In the genomic region with DNA sequence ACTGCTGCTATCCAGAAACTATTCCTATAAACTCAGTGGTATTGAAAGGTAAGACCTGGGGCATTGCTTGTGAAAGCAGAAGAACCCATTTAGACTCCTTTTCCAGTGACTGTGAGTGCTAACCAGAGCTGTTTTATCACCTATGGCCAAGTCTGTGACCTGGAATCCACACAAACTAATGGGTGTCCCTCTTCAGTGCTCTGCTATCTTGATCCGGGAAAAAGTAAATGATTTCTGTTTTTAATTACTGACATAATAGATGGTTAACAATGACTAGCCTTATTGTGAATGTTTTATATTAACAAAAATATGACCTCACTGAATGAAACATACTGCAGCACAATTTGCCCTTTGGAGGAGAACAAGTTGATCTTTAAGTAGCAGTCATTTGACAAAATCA, we compare ENCODE assay signal across 7 cellular contexts.
"Had no signal": no experiment of that assay in that cellular context is flagged by ENCODE, and none has a peak within 500 bp of the region (broad histone marks: within the 10 kb centered on the region; RNA-seq: fewer than 3 reads in every experiment).

No MANE protein-coding gene starts in this region.

- H2AFZ ChIP-seq: GM23248 had no signal

- H3K4me3 Mint-ChIP-seq: H9 had no signal

- H3K9ac ChIP-seq: GM23248 had no signal

- DNase-seq: GM23248, GOT3, H9, HCEC 1CT, IMR-90, KG1 had no signal

- H3K4me3 ChIP-seq: GM23248, K562 had no signal

- H3K9me3 Mint-ChIP-seq: H9 had no signal

- ATAC-seq: K562 had no signal

- H3K27ac ChIP-seq: GM23248 had no signal

- H3K4me1 Mint-ChIP-seq: H9 had no signal

- H3K27ac Mint-ChIP-seq: H9 had no signal
